22 cellular contexts compared by ENCODE assay signal in the genomic region with DNA sequence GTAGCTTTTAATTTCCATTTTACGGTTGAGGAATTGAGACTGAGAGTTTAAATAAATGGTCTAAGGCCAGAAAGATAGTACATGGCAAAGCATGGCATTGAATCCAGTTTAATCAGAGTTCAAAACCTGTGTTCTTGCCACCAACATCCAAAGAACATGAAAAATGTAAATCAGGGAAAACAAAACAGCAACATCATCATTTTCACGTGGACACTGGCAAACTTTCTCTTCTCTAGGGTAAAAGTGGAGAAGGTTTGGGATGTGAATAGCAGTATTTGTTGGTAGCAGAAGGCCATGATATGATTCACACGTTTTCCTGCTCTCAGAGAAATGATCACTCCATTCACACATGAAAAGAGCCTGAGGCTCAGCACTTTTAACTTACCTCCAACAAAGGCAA.
DNase-seq lines count a peak whose midpoint lies in the region; ATAC-seq, FAIRE-seq and TF ChIP-seq lines count a peak whose summit lies in the region.
"Had no signal": no experiment of that assay in that cellular context is flagged by ENCODE, and none has a peak within 500 bp of the region (broad histone marks: within the 10 kb centered on the region; RNA-seq: fewer than 3 reads in every experiment).

No MANE protein-coding gene starts in this region.

- H3K9me3 ChIP-seq in A549 (peaks cover 14% of the 10 kb centered on the region), HEK293 (ENCODE audit: control insufficient read depth, insufficient read depth, low read depth, low read length) (peaks cover 5% of the 10 kb centered on the region; the same call in 1 of the 2 replicates), adrenal gland (replicated peaks in 1 of 3) (no peaks in the 10 kb centered on the region)
- H3K9me3 ChIP-seq: Caco-2 had no signal

- WGBS in A549 (ENCODE audit: missing lambda C conversion rate) = 6% methylated on average over 3 of the region's 3 CpGs
- WGBS in adrenal gland, 4 donors = 51 to 71% (median 63%) methylated on average over 3 of the region's 3 CpGs

- no peak for TF ChIP-seq RAD21 in A549 (conservative IDR thresholded peaks at IDR 0.05 in 1 of 2, IDR thresholded peaks at IDR 0.05 in 1 of 2)

- TF ChIP-seq CTCF in A549 (IDR thresholded peaks at IDR 0.05) = no peak
- no peak for TF ChIP-seq CTCF in HEK293 (tag by site-specific recombination; IDR thresholded peaks at IDR 0.05)
- TF ChIP-seq CTCF in adrenal gland (IDR thresholded peaks at IDR 0.05) = no peak

- H3K4me3 ChIP-seq in A549 (no peak overlapping the region), HEK293 (ENCODE audit: low read depth, low read length) (no peak overlapping the region), adrenal gland (no peak overlapping the region)
- H3K4me3 ChIP-seq: BLaER1 treated with 17β-estradiol and CSF1 and Interleukin-3, amounts not matched to agents 10 nM and 100 nM had no signal

- H3K27me3 ChIP-seq in adrenal gland = peaks cover under 1% of the 10 kb centered on the region

- DNase-seq in A549 (ENCODE audit: low read depth in 1 of 2, low spot score in 1 of 2) (no peak), SK-MEL-5 (ENCODE audit: low read depth, low spot score) (peak; percentile 21), foreskin melanocyte (peak; percentile 47), NCI-H1694 treated with DMSO at 0.1 percent for 48 hours (lab: John Stamatoyannopoulos, UW) (no peak), adrenal gland (no peak)
- no peak for DNase-seq in activated CD4-positive, alpha-beta T cell treated with anti-CD3 and anti-CD28 coated beads, Interleukin-2, amount 50 U/mL, for 1 hour
- DNase-seq: 8988T; AML-193; Caco-2; Calu3; CD4-positive, alpha-beta T cell; CD8-positive, alpha-beta T cell; DMS79 treated with DMSO at 0.1 percent for 48 hours; GF-D8 had no signal

- peak; percentile 68 for FAIRE-seq in A549 (lab: Jason Lieb, UNC)
- FAIRE-seq: A204.1, D721Med, G401.6, GM12891, GM18507 had no signal

- intact Hi-C loops in adrenal gland (cut with DNase I) = no loop called here

- no peak overlapping the region for H3K27ac ChIP-seq in A549
- H3K27ac ChIP-seq in HEK293 (ENCODE audit: extremely low read depth, low read depth, low read length) = no peak overlapping the region
- no peak overlapping the region for H3K27ac ChIP-seq in adrenal gland
- H3K27ac ChIP-seq: BLaER1 treated with 17β-estradiol and CSF1 and Interleukin-3, amounts not matched to agents 10 nM and 100 nM; C4-2B had no signal

- no peak for TF ChIP-seq EP300 in A549 (IDR thresholded peaks at IDR 0.05)

- in situ Hi-C loops in SK-MEL-5 (cut with HindIII; ENCODE audit: low pct_unique_long_range_greater_than_20kb, low sequenced_read_pairs) = no loop called here

- H3K4me1 ChIP-seq in A549 = no peaks in the 10 kb centered on the region
- H3K4me1 ChIP-seq in HEK293 (ENCODE audit: control insufficient read depth, insufficient read depth, low read length) = peaks cover 15% of the 10 kb centered on the region
- no peaks in the 10 kb centered on the region for H3K4me1 ChIP-seq in adrenal gland (replicated peaks in 1 of 2)
- H3K4me1 ChIP-seq: Caco-2 had no signal

- no peak overlapping the region for H3K4me2 ChIP-seq in A549
- H3K4me2 ChIP-seq: BLaER1 treated with 17β-estradiol and CSF1 and Interleukin-3, amounts not matched to agents 10 nM and 100 nM had no signal

- ATAC-seq in A549 = no peak
- ATAC-seq: CD8-positive, alpha-beta T cell had no signal

- TF ChIP-seq POLR2A in A549 (IDR thresholded peaks at IDR 0.05; ENCODE audit: low read length) (no peak), adrenal gland (IDR thresholded peaks at IDR 0.05) (no peak)

- POLR2A ChIA-PET in A549 (lab: Yijun Ruan, JAX) (interaction anchor here (0.6 kb wide), 1 partner anchor 41 kb away, joined by 10 read pairs; no protein-coding TSS in a partner anchor), HEK293 (lab: Yijun Ruan, JAX) (no interaction called here)

- no peaks in the 10 kb centered on the region for H3K36me3 ChIP-seq in HEK293 (ENCODE audit: control insufficient read depth in 2 of 2, insufficient read depth in 1 of 2, low read length in 2 of 2)
- no peaks in the 10 kb centered on the region for H3K36me3 ChIP-seq in adrenal gland (replicated peaks in 1 of 2)
- H3K36me3 ChIP-seq: BLaER1 treated with 17β-estradiol and CSF1 and Interleukin-3, amounts not matched to agents 10 nM and 100 nM had no signal

- CTCF ChIA-PET in A549 (lab: Yijun Ruan, JAX) = no interaction called here
- CTCF ChIA-PET in HEK293 (lab: Yijun Ruan, JAX) = interaction anchor here (0.9 to 1.6 kb wide), 3 partner anchors 11 to 222 kb away, joined by 3 to 4 read pairs (median 3); no protein-coding TSS in a partner anchor

TF ChIP-seq in A549, 52 proteins besides CTCF, POLR2A, EP300 and RAD21:
- TF ChIP-seq MAFK (IDR thresholded peaks at IDR 0.05; ENCODE audit: partially characterized antibody) = peak; percentile 90
- TF ChIP-seq, protein P1, sequence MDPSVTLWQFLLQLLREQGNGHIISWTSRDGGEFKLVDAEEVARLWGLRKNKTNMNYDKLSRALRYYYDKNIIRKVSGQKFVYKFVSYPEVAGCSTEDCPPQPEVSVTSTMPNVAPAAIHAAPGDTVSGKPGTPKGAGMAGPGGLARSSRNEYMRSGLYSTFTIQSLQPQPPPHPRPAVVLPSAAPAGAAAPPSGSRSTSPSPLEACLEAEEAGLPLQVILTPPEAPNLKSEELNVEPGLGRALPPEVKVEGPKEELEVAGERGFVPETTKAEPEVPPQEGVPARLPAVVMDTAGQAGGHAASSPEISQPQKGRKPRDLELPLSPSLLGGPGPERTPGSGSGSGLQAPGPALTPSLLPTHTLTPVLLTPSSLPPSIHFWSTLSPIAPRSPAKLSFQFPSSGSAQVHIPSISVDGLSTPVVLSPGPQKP (IDR thresholded peaks at IDR 0.05; ENCODE audit: low read depth, low read length) = no peak

TF ChIP-seq in HEK293, 187 proteins besides CTCF, POLR2A, EP300 and RAD21:
- TF ChIP-seq, protein P2, sequence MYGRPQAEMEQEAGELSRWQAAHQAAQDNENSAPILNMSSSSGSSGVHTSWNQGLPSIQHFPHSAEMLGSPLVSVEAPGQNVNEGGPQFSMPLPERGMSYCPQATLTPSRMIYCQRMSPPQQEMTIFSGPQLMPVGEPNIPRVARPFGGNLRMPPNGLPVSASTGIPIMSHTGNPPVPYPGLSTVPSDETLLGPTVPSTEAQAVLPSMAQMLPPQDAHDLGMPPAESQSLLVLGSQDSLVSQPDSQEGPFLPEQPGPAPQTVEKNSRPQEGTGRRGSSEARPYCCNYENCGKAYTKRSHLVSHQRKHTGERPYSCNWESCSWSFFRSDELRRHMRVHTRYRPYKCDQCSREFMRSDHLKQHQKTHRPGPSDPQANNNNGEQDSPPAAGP (tag by site-specific recombination; IDR thresholded peaks at IDR 0.05) = no peak
- peak; percentile 67 for TF ChIP-seq PRDM1 (tag by site-specific recombination; IDR thresholded peaks at IDR 0.05)
TF ChIP-seq in HEK293: peak in this region for 1.

Comparison
In these comparisons a context has a peak if more than half of its experiments do, and no peak if none do; other contexts are left out.
1. DNase-seq: peak in SK-MEL-5 (single experiment) and foreskin melanocyte (single experiment); none in A549 (0 of 2), activated CD4-positive, alpha-beta T cell treated with anti-CD3 and anti-CD28 coated beads, Interleukin-2, amount 50 U/mL, for 1 hour (single experiment), NCI-H1694 treated with DMSO at 0.1 percent for 48 hours (single experiment) and adrenal gland (0 of 7).